In the genomic region with DNA sequence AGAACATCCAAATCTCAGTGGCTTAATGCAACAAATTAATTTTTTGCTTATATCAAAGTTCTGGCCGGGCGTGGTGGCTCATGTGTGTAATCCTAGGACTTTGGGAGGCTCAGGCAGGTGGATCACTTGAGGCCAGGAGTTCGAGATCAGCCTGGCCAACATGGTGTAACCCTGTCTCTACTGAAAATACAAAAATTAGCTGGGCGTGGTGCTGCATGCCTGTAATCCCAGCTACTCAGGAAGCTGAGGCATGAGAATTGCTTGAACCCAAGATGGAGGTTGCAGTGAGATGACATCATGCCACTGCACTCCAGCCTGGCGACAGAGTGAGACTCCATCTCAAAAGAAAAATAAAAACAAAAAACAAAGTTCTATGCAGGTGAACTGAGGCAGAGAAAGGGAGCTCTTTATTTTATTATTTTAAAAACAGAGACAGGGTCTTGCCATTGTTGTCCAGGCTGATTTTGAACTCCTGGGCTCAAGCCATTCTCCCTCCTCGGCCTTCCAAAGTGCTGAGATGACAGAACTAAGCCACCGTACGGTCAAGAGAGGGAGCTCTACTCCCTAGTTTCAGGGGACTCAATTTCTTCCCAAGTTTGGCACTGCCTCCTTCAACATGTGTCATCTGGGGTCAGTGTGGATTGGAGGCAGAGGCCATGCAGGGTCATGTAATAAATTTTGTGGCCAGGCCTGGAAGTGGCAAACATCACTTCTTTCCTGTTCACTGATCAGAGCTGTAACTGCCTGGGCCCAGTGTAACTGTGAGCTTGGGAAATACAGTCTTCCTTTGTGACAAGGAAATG, we compare ENCODE assay signal across 9 cellular contexts. TPM values are rescaled to one million over a fixed set of nuclear protein-coding genes. Genes with fewer than 3 reads are reported as not detected.
A peak's percentile ranks its signal among the peaks of the same experiment; 100 is the strongest.
DNase-seq lines count a peak whose midpoint lies in the region; ATAC-seq and TF ChIP-seq lines count a peak whose summit lies in the region.
"Had no signal": no experiment of that assay in that cellular context is flagged by ENCODE, and none has a peak within 500 bp of the region (broad histone marks: within the 10 kb centered on the region; RNA-seq: fewer than 3 reads in every experiment).

No MANE protein-coding gene starts in this region.

- H3K4me3 ChIP-seq in BJ (ENCODE audit: low read depth, low read length), result no peak overlapping the region
- no peak overlapping the region for H3K4me3 ChIP-seq in naive thymus-derived CD4-positive, alpha-beta T cell (ENCODE audit: low read length)
- H3K4me3 ChIP-seq: Peyer's patch had no signal

- CTCF ChIA-PET in BJ (lab: Yijun Ruan, JAX), result interaction anchor here (0.6 to 3.3 kb wide), 11 partner anchors 10 to 975 kb away, joined by 3 to 21 read pairs (median 5); no protein-coding TSS in a partner anchor
- CTCF ChIA-PET in naive thymus-derived CD4-positive, alpha-beta T cell (lab: Charles Lee), result interaction anchor here (1.0 to 1.2 kb wide), 3 partner anchors 44 to 198 kb away, joined by 3 to 5 read pairs (median 4); no protein-coding TSS in a partner anchor

- peaks cover 32% of the 10 kb centered on the region for H3K4me1 Mint-ChIP-seq in endothelial cell (ENCODE audit: unreplicated experiment)
- peaks cover 20 to 43% (median 37%) of the 10 kb centered on the region in 7 donors for H3K4me1 Mint-ChIP-seq in naive thymus-derived CD4-positive, alpha-beta T cell

- H3K36me3 Mint-ChIP-seq in endothelial cell (ENCODE audit: low read depth, unreplicated experiment), result peaks cover 30% of the 10 kb centered on the region
- H3K36me3 Mint-ChIP-seq in naive thymus-derived CD4-positive, alpha-beta T cell, result peaks cover 3 to 24% (median 15%) of the 10 kb centered on the region in 5 donors

- TF ChIP-seq CTCF in BJ (IDR thresholded peaks at IDR 0.05; ENCODE audit: insufficient read depth, low read depth, low read length) (peak; percentile 64), GM10266 (IDR thresholded peaks at IDR 0.05; ENCODE audit: control insufficient read depth, insufficient read depth, low read depth, missing control alignments) (peak; percentile 52), endothelial cell (IDR thresholded peaks at IDR 0.05; ENCODE audit: unreplicated experiment) (no peak)

- no peak for DNase-seq in BJ (ENCODE audit: low read depth)
- no peak for DNase-seq in GM10266 (ENCODE audit: extremely low spot score)
- DNase-seq in RPMI7951 (ENCODE audit: low read depth), result peak; percentile 71
- DNase-seq in endothelial cell (ENCODE audit: low spot score), result peak; percentile 44
- no peak for DNase-seq in naive thymus-derived CD4-positive, alpha-beta T cell

- intact Hi-C loops in naive thymus-derived CD4-positive, alpha-beta T cell (cut with micrococcal nuclease), result loop anchor here in 1 of 2 donors (5.0 to 10.0 kb wide), 2 partner anchors 610 to 1062 kb away; a partner anchor contains a TSS

- H3K27me3 ChIP-seq in BJ (ENCODE audit: control insufficient read depth, insufficient read depth, low read length), result no peaks in the 10 kb centered on the region
- H3K27me3 ChIP-seq in naive thymus-derived CD4-positive, alpha-beta T cell (ENCODE audit: control insufficient read depth in 2 of 2, insufficient read depth in 2 of 2, low read length in 2 of 2), result no peaks in the 10 kb centered on the region
- H3K27me3 ChIP-seq: Peyer's patch had no signal

- peak overlapping the region; percentile 77 for H3K27ac Mint-ChIP-seq in endothelial cell (ENCODE audit: unreplicated experiment)
- H3K27ac Mint-ChIP-seq in naive thymus-derived CD4-positive, alpha-beta T cell, result peak overlapping the region in 7 of 9 donors; percentile 9 to 80 (median 31)

- H3K36me3 ChIP-seq in BJ (ENCODE audit: control insufficient read depth, insufficient read depth, low read length), result no peaks in the 10 kb centered on the region; the same call in none of the 2 replicates
- peaks cover 0 to 32% (median 0%) of the 10 kb centered on the region in 3 experiments for H3K36me3 ChIP-seq in naive thymus-derived CD4-positive, alpha-beta T cell (ENCODE audit: control insufficient read depth in 2 of 3, insufficient read depth in 3 of 3, low read length in 3 of 3)

- peaks cover 9% of the 10 kb centered on the region for H3K27me3 Mint-ChIP-seq in endothelial cell (ENCODE audit: unreplicated experiment)
- H3K27me3 Mint-ChIP-seq in naive thymus-derived CD4-positive, alpha-beta T cell, result no peaks in the 10 kb centered on the region

- H3K9me3 ChIP-seq in naive thymus-derived CD4-positive, alpha-beta T cell (ENCODE audit: control insufficient read depth in 2 of 3, low read length in 3 of 3), result no peaks in the 10 kb centered on the region
- H3K9me3 ChIP-seq: Peyer's patch had no signal

- peaks cover 11 to 14% of the 10 kb centered on the region in 2 donors for H3K4me1 ChIP-seq in naive thymus-derived CD4-positive, alpha-beta T cell (ENCODE audit: control insufficient read depth in 2 of 2, insufficient read depth in 2 of 2, low read length in 2 of 2)

- H3K4me3 Mint-ChIP-seq in endothelial cell (ENCODE audit: unreplicated experiment), result peak overlapping the region; percentile 84
- H3K4me3 Mint-ChIP-seq in naive thymus-derived CD4-positive, alpha-beta T cell, result peak overlapping the region; percentile 48 to 94 (median 86)

- POLR2A ChIA-PET in BJ (lab: Charles Lee), result interaction anchor here (0.6 kb wide), 1 partner anchor 21 kb away, joined by 3 read pairs; no protein-coding TSS in a partner anchor
- POLR2A ChIA-PET in naive thymus-derived CD4-positive, alpha-beta T cell (lab: Charles Lee), result interaction anchor here (0.9 to 3.2 kb wide), 5 partner anchors 7 to 48 kb away, joined by 3 to 26 read pairs (median 4); a partner anchor contains a TSS

- no peak overlapping the region for H3K27ac ChIP-seq in naive thymus-derived CD4-positive, alpha-beta T cell (ENCODE audit: low read depth, low read length)

- no peaks in the 10 kb centered on the region for H3K9me3 Mint-ChIP-seq in endothelial cell (ENCODE audit: unreplicated experiment)
- no peaks in the 10 kb centered on the region for H3K9me3 Mint-ChIP-seq in naive thymus-derived CD4-positive, alpha-beta T cell

- no peak for ATAC-seq in naive thymus-derived CD4-positive, alpha-beta T cell
- no peak for ATAC-seq in GM18870 (IDR thresholded peaks at IDR 0.05; ENCODE audit: unreplicated experiment)
- no peak for ATAC-seq in HG02623 (IDR thresholded peaks at IDR 0.05; ENCODE audit: unreplicated experiment)
- ATAC-seq in GM18907 (IDR thresholded peaks at IDR 0.05; ENCODE audit: unreplicated experiment), result no peak

RNA-seq across cellular contexts. Expression of a gene that starts 2.4 kb away (rescaled TPM):
- 13.7 and 15.4 TPM in 2 replicates for polyA plus RNA-seq in BJ (2011; rRNA removed)
- polyA minus RNA-seq in BJ (2011; rRNA and poly(A)+ RNA removed), result 7.6 and 11.3 TPM in 2 replicates
- total RNA-seq in RPMI7951 (2014; rRNA removed; shearing (Covaris generic)), result 16.2 and 16.8 TPM in 2 replicates
- 37.6 TPM for total RNA-seq in endothelial cell (ENCODE audit: unreplicated experiment)
- total RNA-seq in naive thymus-derived CD4-positive, alpha-beta T cell, result 10 to 100 TPM; 15.2 to 19.0 (median 18.3) TPM
- 10 to 100 TPM; 32.2 to 34.2 TPM for polyA plus RNA-seq in naive thymus-derived CD4-positive, alpha-beta T cell

RNA-seq across cellular contexts. Expression of a gene that starts 21.4 kb away (rescaled TPM):
- 289 and 294 TPM in 2 replicates for polyA plus RNA-seq in BJ (2011; rRNA removed)
- 30.9 and 37.8 TPM in 2 replicates for polyA minus RNA-seq in BJ (2011; rRNA and poly(A)+ RNA removed)
- total RNA-seq in RPMI7951 (2014; rRNA removed; shearing (Covaris generic)), result 333 and 473 TPM in 2 replicates
- total RNA-seq in endothelial cell (ENCODE audit: unreplicated experiment), result 326 TPM
- total RNA-seq in naive thymus-derived CD4-positive, alpha-beta T cell, result 100 to 1,000 TPM in 1 of 5 experiments, 10 to 100 TPM in 4; 88.3 to 184 (median 94.0) TPM
- polyA plus RNA-seq in naive thymus-derived CD4-positive, alpha-beta T cell, result 100 to 1,000 TPM; 372 to 507 TPM

RNA-seq across cellular contexts. Expression of a gene that starts 34.5 kb away (rescaled TPM):
- polyA plus RNA-seq in BJ (2011; rRNA removed), result 2.9 and 3.3 TPM in 2 replicates
- polyA minus RNA-seq in BJ (2011; rRNA and poly(A)+ RNA removed), result 3.8 and 4.9 TPM in 2 replicates
- total RNA-seq in RPMI7951 (2014; rRNA removed; shearing (Covaris generic)), result 26.9 and 29.6 TPM in 2 replicates
- 41.0 TPM for total RNA-seq in endothelial cell (ENCODE audit: unreplicated experiment)
- total RNA-seq in naive thymus-derived CD4-positive, alpha-beta T cell, result not detected
- polyA plus RNA-seq in naive thymus-derived CD4-positive, alpha-beta T cell, result not detected

Comparison
In these comparisons a context has a peak if more than half of its experiments do, and no peak if none do; other contexts are left out.
1. DNase-seq: peak in RPMI7951 (single experiment) and endothelial cell (single experiment); none in BJ (single experiment), GM10266 (single experiment) and naive thymus-derived CD4-positive, alpha-beta T cell (0 of 9).
2. RNA of a gene that starts 34.5 kb away (total RNA-seq): 41.0 TPM in endothelial cell (single experiment) and 26.9 to 29.6 TPM in RPMI7951; not detected in naive thymus-derived CD4-positive, alpha-beta T cell; every median in the first group is over 10 times any median in the second.